ENCODE assay signal across 27 cellular contexts in the genomic region with DNA sequence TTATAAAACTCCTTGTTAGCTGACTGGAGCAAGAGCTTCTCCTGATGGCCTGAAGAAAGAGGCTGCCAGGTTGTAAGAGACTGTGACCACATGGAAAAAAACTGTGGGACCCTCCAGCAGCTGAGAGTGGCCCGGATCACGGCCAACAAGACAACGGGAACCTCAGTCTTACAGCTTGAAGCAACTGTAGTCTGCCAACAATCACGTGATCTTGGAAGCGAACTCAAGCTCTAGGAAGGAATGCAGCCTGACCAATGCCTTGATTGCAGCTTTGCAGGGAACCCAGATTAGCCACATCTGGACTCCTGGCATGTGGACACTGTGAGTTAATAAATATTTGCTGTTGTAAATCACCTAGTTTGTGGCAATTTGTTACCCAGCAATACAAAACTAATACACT.
"Had no signal": no experiment of that assay in that cellular context is flagged by ENCODE, and none has a peak within 500 bp of the region (broad histone marks: within the 10 kb centered on the region; RNA-seq: fewer than 3 reads in every experiment).

No MANE protein-coding gene starts in this region.

- H3K9me3 ChIP-seq: left lung, lower lobe of right lung, testis had no signal

- H3K27ac Mint-ChIP-seq: activated CD4-positive, alpha-beta T cell treated with anti-CD3 and anti-CD28 coated beads, Interleukin-2, amount 10 ng/mL, durations not matched to agents 7 days and 5 days; activated CD8-positive, alpha-beta T cell treated with anti-CD3 and anti-CD28 coated beads for 36 hours; activated T-helper 17 cell treated with anti-CD3 and anti-CD28 coated beads, Interleukin-2, amount 50 U/mL, for 72 hours; effector memory CD8-positive, alpha-beta T cell; natural killer cell; T-helper 17 cell; WTC11 had no signal

- H3K36me3 ChIP-seq: brain microvascular endothelial cell, heart left ventricle, left lung, lower lobe of right lung had no signal

- DNase-seq: activated CD4-positive, alpha-beta T cell treated with anti-CD3 and anti-CD28 coated beads for 1 hour; activated CD4-positive, alpha-beta T cell treated with anti-CD3 and anti-CD28 coated beads, Interleukin-2, amount 10 ng/mL, durations not matched to agents 7 days and 5 days; activated CD8-positive, alpha-beta T cell treated with anti-CD3 and anti-CD28 coated beads for 36 hours; activated gamma-delta T cell treated with Interleukin-2 at 50 U/mL for 16 hours; activated naive CD4-positive, alpha-beta T cell treated with anti-CD3 and anti-CD28 coated beads, Interleukin-2, amount 50 U/mL, for 16 hours; activated T-cell treated with anti-CD3 and anti-CD28 coated beads, Interleukin-2, amount 50 U/mL, for 4 hours; amniotic stem cell; brain microvascular endothelial cell; cortex of kidney; effector memory CD8-positive, alpha-beta T cell; heart left ventricle; hypothalamus; kidney glomerular epithelial cell; left lung; lower lobe of right lung; mesenchymal stem cell; natural killer cell; posterior cingulate gyrus; right cardiac atrium; stimulated activated CD4-positive, alpha-beta T cell treated with anti-CD3 and anti-CD28 coated beads, Interleukin-2, amount 100 ng/mL, for 48 hours; stimulated activated naive CD8-positive, alpha-beta T cell treated with anti-CD3 and anti-CD28 coated beads, Interleukin-15, Interleukin-2, amounts not matched to agents 100 U/mL and 50 U/mL, for 24 hours; T-helper 17 cell; T1000; testis; trophoblast cell had no signal

- ATAC-seq: activated CD8-positive, alpha-beta T cell treated with anti-CD3 and anti-CD28 coated beads for 36 hours; activated T-cell treated with anti-CD3 and anti-CD28 coated beads, Interleukin-2, amount 50 U/mL, for 4 hours; activated T-helper 17 cell treated with anti-CD3 and anti-CD28 coated beads, Interleukin-2, amount 50 U/mL, for 72 hours; effector memory CD8-positive, alpha-beta T cell; heart left ventricle; left lung; lower lobe of right lung; natural killer cell; right cardiac atrium; stimulated activated naive CD8-positive, alpha-beta T cell treated with anti-CD3 and anti-CD28 coated beads, Interleukin-15, Interleukin-2, amounts not matched to agents 100 U/mL and 50 U/mL, for 24 hours; T-helper 17 cell; WTC11 had no signal

- H3K4me3 Mint-ChIP-seq: activated CD4-positive, alpha-beta T cell treated with anti-CD3 and anti-CD28 coated beads, Interleukin-2, amount 10 ng/mL, durations not matched to agents 7 days and 5 days; activated CD8-positive, alpha-beta T cell treated with anti-CD3 and anti-CD28 coated beads for 36 hours; activated T-cell treated with anti-CD3 and anti-CD28 coated beads, Interleukin-2, amount 50 U/mL, for 4 hours; activated T-helper 17 cell treated with anti-CD3 and anti-CD28 coated beads, Interleukin-2, amount 50 U/mL, for 72 hours; effector memory CD8-positive, alpha-beta T cell; natural killer cell; T-helper 17 cell; WTC11 had no signal

- H3K4me3 ChIP-seq: heart left ventricle, left lung, lower lobe of right lung, testis had no signal

- H3K27ac ChIP-seq: brain microvascular endothelial cell, heart left ventricle, left lung, lower lobe of right lung, testis had no signal

- H3K4me1 ChIP-seq: heart left ventricle, left lung, lower lobe of right lung, testis had no signal

- H3K27me3 Mint-ChIP-seq: activated CD4-positive, alpha-beta T cell treated with anti-CD3 and anti-CD28 coated beads, Interleukin-2, amount 10 ng/mL, durations not matched to agents 7 days and 5 days; activated CD8-positive, alpha-beta T cell treated with anti-CD3 and anti-CD28 coated beads for 36 hours; activated T-helper 17 cell treated with anti-CD3 and anti-CD28 coated beads, Interleukin-2, amount 50 U/mL, for 72 hours; effector memory CD8-positive, alpha-beta T cell; T-helper 17 cell had no signal

- H3K27me3 ChIP-seq: brain microvascular endothelial cell, heart left ventricle, left lung, testis had no signal

- H3K4me1 Mint-ChIP-seq: activated CD4-positive, alpha-beta T cell treated with anti-CD3 and anti-CD28 coated beads, Interleukin-2, amount 10 ng/mL, durations not matched to agents 7 days and 5 days; activated T-helper 17 cell treated with anti-CD3 and anti-CD28 coated beads, Interleukin-2, amount 50 U/mL, for 72 hours; natural killer cell; T-helper 17 cell; WTC11 had no signal

- H3K9me3 Mint-ChIP-seq: WTC11 had no signal

- H3K36me3 Mint-ChIP-seq: natural killer cell, WTC11 had no signal
